Comparison of ENCODE assay signal across 10 cellular contexts in genomic region chr5:172891716-172892421, GRCh38. TPM values are rescaled to one million over a fixed set of nuclear protein-coding genes. Genes with fewer than 3 reads are reported as not detected.
DNase-seq lines count a peak whose midpoint lies in the region; ATAC-seq and TF ChIP-seq lines count a peak whose summit lies in the region.
"Had no signal": no experiment of that assay in that cellular context is flagged by ENCODE, and none has a peak within 500 bp of the region (broad histone marks: within the 10 kb centered on the region; RNA-seq: fewer than 3 reads in every experiment).

No MANE protein-coding gene starts in this region.

- ATAC-seq in HG03520 (IDR thresholded peaks at IDR 0.05; ENCODE audit: unreplicated experiment), result no peak
- no peak for ATAC-seq in GM18505 (IDR thresholded peaks at IDR 0.05; ENCODE audit: unreplicated experiment)
- ATAC-seq: natural killer cell treated with Interleukin-12 subunit alpha and Interleukin-12 subunit beta and Interleukin-15 and Interleukin-18, amount 100 ng/mL, for 72 hours had no signal

- no peaks in the 10 kb centered on the region for H3K4me1 ChIP-seq in colonic mucosa

- H3K27me3 ChIP-seq in colonic mucosa (no peaks in the 10 kb centered on the region), layer of hippocampus (ENCODE audit: control insufficient read depth, insufficient read depth, low read length) (no peaks in the 10 kb centered on the region)

- POLR2A ChIA-PET in HEK293T (lab: Yijun Ruan, JAX), result no interaction called here

- H3K9me3 ChIP-seq in colonic mucosa, result no peaks in the 10 kb centered on the region

- intact Hi-C loops in colonic mucosa (cut with DNase I), result no loop called here

- no peak overlapping the region for H3K4me3 ChIP-seq in AG10803 (ENCODE audit: low read length)
- H3K4me3 ChIP-seq in colonic mucosa, result no peak overlapping the region

- H3K27ac ChIP-seq in colonic mucosa (peak overlapping the region; percentile 5), layer of hippocampus (ENCODE audit: low read depth, low read length) (peak overlapping the region; percentile 31)

- H3K36me3 ChIP-seq in colonic mucosa, result no peaks in the 10 kb centered on the region

- no peak overlapping the region for H3K9ac ChIP-seq in colonic mucosa (ENCODE audit: low read depth in 2 of 2, low read length in 2 of 2)

- CTCF ChIA-PET in HEK293T (lab: Yijun Ruan, JAX), result interaction anchor here (0.7 kb wide), 2 partner anchors 37 to 177 kb away, joined by 3 to 4 read pairs; no protein-coding TSS in a partner anchor

- DNase-seq in AG10803 (ENCODE audit: low read depth), result peak; percentile 48
- no peak for DNase-seq in colonic mucosa
- peak; percentile 86 for DNase-seq in renal cortical epithelial cell (ENCODE audit: low read depth)
- DNase-seq in HEK293T (ENCODE audit: extremely low spot score), result no peak
- DNase-seq in amygdala (lab: John Stamatoyannopoulos, UW), result no peak
- DNase-seq: central memory CD4-positive, alpha-beta T cell had no signal

- no peak for TF ChIP-seq POLR2A in GM18505 (IDR thresholded peaks at IDR 0.05; ENCODE audit: borderline replicate concordance, extremely low read depth, insufficient read depth, insufficient read length)

- no peak for TF ChIP-seq CTCF in AG10803 (conservative IDR thresholded peaks at IDR 0.05; ENCODE audit: low read length)
- TF ChIP-seq CTCF in colonic mucosa (IDR thresholded peaks at IDR 0.05), result no peak

TF ChIP-seq in HEK293T, 16 proteins besides CTCF, POLR2A, EP300 and RAD21:
- no peak for TF ChIP-seq FOXA1 (IDR thresholded peaks at IDR 0.05)

RNA-seq across cellular contexts. Expression of gene ERGIC1, which starts 57.8 kb away (rescaled TPM):
- total RNA-seq in colonic mucosa (100 to 1,000 TPM; 173 to 191 TPM), renal cortical epithelial cell (143 and 240 TPM in 2 replicates)

Comparison
In these comparisons a context has a peak if more than half of its experiments do, and no peak if none do; other contexts are left out.
1. DNase-seq: peak in AG10803 (single experiment) and renal cortical epithelial cell (single experiment); none in colonic mucosa (single experiment), HEK293T (single experiment) and amygdala (0 of 56).